8 cellular contexts compared by ENCODE assay signal in the genomic region with DNA sequence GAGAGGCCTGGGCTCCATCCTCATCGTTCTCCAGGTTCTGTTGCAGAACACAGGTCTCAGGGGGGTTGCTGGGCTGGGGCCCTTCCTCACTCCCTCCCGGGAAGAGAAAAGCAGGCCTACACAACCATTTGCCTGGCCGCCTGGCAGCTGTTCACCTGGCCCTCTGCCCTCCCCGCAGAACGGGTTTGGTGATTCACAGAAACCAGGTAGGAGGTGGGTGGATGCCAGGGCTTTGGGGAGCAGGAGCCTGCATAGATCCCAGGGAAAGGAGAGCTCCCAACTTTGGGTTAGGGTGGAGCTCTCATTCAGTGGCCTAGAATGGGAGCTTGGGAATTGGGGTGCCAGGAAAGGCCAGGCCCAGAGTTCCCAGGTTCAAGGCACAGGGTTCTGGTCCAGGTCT. TPM values are rescaled to one million over a fixed set of nuclear protein-coding genes. Genes with fewer than 3 reads are reported as not detected.
A peak's percentile ranks its signal among the peaks of the same experiment; 100 is the strongest.
DNase-seq lines count a peak whose midpoint lies in the region; ATAC-seq and TF ChIP-seq lines count a peak whose summit lies in the region.

No MANE protein-coding gene starts in this region.

- no peak for TF ChIP-seq EP300 in esophagus muscularis mucosa (IDR thresholded peaks at IDR 0.05)

- H3K4me1 ChIP-seq in esophagus muscularis mucosa = peaks cover 30 to 60% (median 54%) of the 10 kb centered on the region in 4 donors

- DNase-seq in T-helper 1 cell (no peak), SW480 (ENCODE audit: low spot score) (peak; percentile 52), esophagus muscularis mucosa (ENCODE audit: extremely low spot score) (no peak), osteocyte (ENCODE audit: extremely low spot score, unreplicated experiment) (no peak)

- H3K27me3 Mint-ChIP-seq in T-helper 1 cell treated with Interleukin-12 subunit alpha and Interleukin-12 subunit beta and Interleukin-4 antibody, amounts not matched to agents 30 μg/mL and 1 μg/mL, for 36 hours (ENCODE audit: low read depth) = no peaks in the 10 kb centered on the region
- H3K27me3 Mint-ChIP-seq in osteocyte (ENCODE audit: unreplicated experiment) = no peaks in the 10 kb centered on the region

- H3K36me3 Mint-ChIP-seq in T-helper 1 cell treated with Interleukin-12 subunit alpha and Interleukin-12 subunit beta and Interleukin-4 antibody, amounts not matched to agents 30 μg/mL and 1 μg/mL, for 36 hours (ENCODE audit: low read depth) = no peaks in the 10 kb centered on the region
- no peaks in the 10 kb centered on the region for H3K36me3 Mint-ChIP-seq in osteocyte (ENCODE audit: unreplicated experiment)

- no peaks in the 10 kb centered on the region for H3K9me3 Mint-ChIP-seq in T-helper 1 cell treated with Interleukin-12 subunit alpha and Interleukin-12 subunit beta and Interleukin-4 antibody, amounts not matched to agents 30 μg/mL and 1 μg/mL, for 36 hours
- no peaks in the 10 kb centered on the region for H3K9me3 Mint-ChIP-seq in osteocyte (ENCODE audit: unreplicated experiment)

- no peak for TF ChIP-seq CTCF in esophagus muscularis mucosa (IDR thresholded peaks at IDR 0.05)
- no peak for TF ChIP-seq CTCF in osteocyte (IDR thresholded peaks at IDR 0.05)

- H3K36me3 ChIP-seq in esophagus muscularis mucosa = no peaks in the 10 kb centered on the region

- peak overlapping the region; percentile 57 for H3K27ac Mint-ChIP-seq in T-helper 1 cell treated with Interleukin-12 subunit alpha and Interleukin-12 subunit beta and Interleukin-4 antibody, amounts not matched to agents 30 μg/mL and 1 μg/mL, for 36 hours
- peak overlapping the region; percentile 57 for H3K27ac Mint-ChIP-seq in osteocyte (ENCODE audit: unreplicated experiment)

- peaks cover 29% of the 10 kb centered on the region for H3K4me1 Mint-ChIP-seq in T-helper 1 cell treated with Interleukin-12 subunit alpha and Interleukin-12 subunit beta and Interleukin-4 antibody, amounts not matched to agents 30 μg/mL and 1 μg/mL, for 36 hours (ENCODE audit: low read depth)
- peaks cover 33% of the 10 kb centered on the region for H3K4me1 Mint-ChIP-seq in osteocyte (ENCODE audit: unreplicated experiment)

- H3K27me3 ChIP-seq in esophagus muscularis mucosa = no peaks in the 10 kb centered on the region

- intact Hi-C loops in esophagus muscularis mucosa (cut with DNase I) = loop anchor here (5.0 kb wide), 1 partner anchor 66 kb away; a partner anchor contains a TSS

- no peaks in the 10 kb centered on the region for H3K9me3 ChIP-seq in esophagus muscularis mucosa

- TF ChIP-seq POLR2A in esophagus muscularis mucosa (IDR thresholded peaks at IDR 0.05; ENCODE audit: low read depth) = no peak

- H3K4me3 ChIP-seq in esophagus muscularis mucosa = peak overlapping the region; percentile 71 to 95 (median 88)

- ATAC-seq in GM19328 (IDR thresholded peaks at IDR 0.05; ENCODE audit: unreplicated experiment) (no peak), GM21515 (IDR thresholded peaks at IDR 0.05; ENCODE audit: unreplicated experiment) (no peak), HG02763 (IDR thresholded peaks at IDR 0.05; ENCODE audit: unreplicated experiment) (no peak)

- H3K27ac ChIP-seq in esophagus muscularis mucosa (replicated peaks in 1 of 4) = peak overlapping the region; percentile 89 to 93 (median 92)

- peak overlapping the region; percentile 82 for H3K4me3 Mint-ChIP-seq in T-helper 1 cell treated with Interleukin-12 subunit alpha and Interleukin-12 subunit beta and Interleukin-4 antibody, amounts not matched to agents 30 μg/mL and 1 μg/mL, for 36 hours
- H3K4me3 Mint-ChIP-seq in osteocyte (ENCODE audit: unreplicated experiment) = peak overlapping the region; percentile 80

- WGBS in esophagus muscularis mucosa = 40% methylated on average over 1 of the region's 5 CpGs

RNA-seq across cellular contexts. Expression of a gene that starts 1.0 kb away (rescaled TPM):
- total RNA-seq in esophagus muscularis mucosa = 10 to 100 TPM; 36.1 to 48.7 (median 46.2) TPM
- total RNA-seq in osteocyte = 51.4 and 54.5 TPM in 2 replicates

RNA-seq across cellular contexts. Expression of a gene that starts 12.9 kb away (rescaled TPM):
- total RNA-seq in esophagus muscularis mucosa = 1 to 10 TPM in 2 of 4 donors, under 1 TPM in 2; 0.50 to 2.9 (median 1.5) TPM
- 0.35 TPM in 1 of 2 replicates, not detected in the other for total RNA-seq in osteocyte

RNA-seq across cellular contexts. Expression of a gene that starts 14.8 kb away (rescaled TPM):
- total RNA-seq in esophagus muscularis mucosa = 100 to 1,000 TPM in 3 of 4 donors, 10 to 100 TPM in 1; 68.1 to 121 (median 108) TPM
- total RNA-seq in osteocyte = 76.5 and 79.9 TPM in 2 replicates

RNA-seq across cellular contexts. Expression of a gene that starts 15.5 kb away (rescaled TPM):
- not detected for total RNA-seq in esophagus muscularis mucosa
- not detected in 2 replicates for total RNA-seq in osteocyte

RNA-seq across cellular contexts. Expression of a gene that starts 24.8 kb away (rescaled TPM):
- total RNA-seq in esophagus muscularis mucosa (10 to 100 TPM; 48.6 to 87.1 (median 70.7) TPM), osteocyte (114 and 116 TPM in 2 replicates)
